8 cellular contexts compared by ENCODE assay signal in the genomic region with DNA sequence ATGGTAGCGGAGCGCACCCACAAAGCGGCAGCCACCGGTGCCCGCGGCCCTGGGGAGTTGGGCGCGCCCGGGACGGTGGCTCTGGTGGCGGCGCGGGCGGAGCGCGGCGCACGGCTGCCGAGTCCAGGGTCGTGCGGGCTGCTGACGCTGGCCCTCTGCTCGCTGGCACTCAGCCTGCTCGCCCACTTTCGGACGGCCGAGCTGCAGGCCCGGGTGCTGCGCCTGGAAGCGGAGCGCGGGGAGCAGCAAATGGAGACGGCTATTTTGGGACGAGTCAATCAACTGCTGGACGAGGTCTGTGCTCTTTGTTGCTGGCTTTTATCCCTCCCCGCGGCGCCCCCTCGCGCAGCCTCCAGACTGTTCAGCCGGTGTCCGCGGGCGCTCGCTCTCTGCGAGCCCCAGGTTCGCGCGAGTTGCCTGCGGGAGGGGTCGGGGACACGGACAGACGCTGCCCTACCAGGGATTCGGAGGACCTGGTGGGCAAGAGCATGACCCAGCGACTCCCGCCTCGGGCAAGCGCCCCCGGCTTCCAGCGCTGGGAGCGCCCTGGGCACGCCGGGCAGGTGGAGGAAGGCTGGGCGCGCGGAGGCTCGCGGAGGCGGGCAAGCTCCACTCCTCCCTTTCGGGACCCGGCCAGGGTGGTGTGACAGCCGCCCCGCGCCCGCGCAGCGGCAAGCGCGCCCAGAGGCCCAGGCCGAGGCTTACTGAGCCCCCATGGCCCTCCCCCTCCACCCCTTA. TPM values are rescaled to one million over a fixed set of nuclear protein-coding genes. Genes with fewer than 3 reads are reported as not detected.
DNase-seq lines count a peak whose midpoint lies in the region; ATAC-seq and TF ChIP-seq lines count a peak whose summit lies in the region.

No MANE protein-coding gene starts in this region.

- H3K4me1 Mint-ChIP-seq in type B pancreatic cell (ENCODE audit: unreplicated experiment), result peaks cover 51% of the 10 kb centered on the region

- DNase-seq in NCI-H1417 (lab: John Stamatoyannopoulos, UW) (peak in 2 of 3 experiments; percentile 49), NCI-H1417 treated with DMSO at 0.1 percent for 48 hours (lab: John Stamatoyannopoulos, UW) (no peak), colonic mucosa (peak; percentile 31), left lobe of liver (ENCODE audit: low spot score) (no peak), type B pancreatic cell (ENCODE audit: extremely low spot score, unreplicated experiment) (no peak), GF-D8 (lab: John Stamatoyannopoulos, UW) (no peak), foreskin melanocyte (no peak), NCI-H2171 treated with DMSO at 0.1 percent for 48 hours (lab: John Stamatoyannopoulos, UW) (no peak)

- H3K27ac ChIP-seq in colonic mucosa, result no peak overlapping the region

- peak overlapping the region; percentile 37 for H3K4me3 ChIP-seq in colonic mucosa

- peaks cover 12% of the 10 kb centered on the region for H3K4me1 ChIP-seq in colonic mucosa

- no peak for TF ChIP-seq CTCF in colonic mucosa (IDR thresholded peaks at IDR 0.05)
- peak; percentile 36 for TF ChIP-seq CTCF in type B pancreatic cell (conservative IDR thresholded peaks at IDR 0.05)

- no peaks in the 10 kb centered on the region for H3K36me3 ChIP-seq in colonic mucosa

- H3K9me3 Mint-ChIP-seq in type B pancreatic cell, result no peaks in the 10 kb centered on the region

- no peaks in the 10 kb centered on the region for H3K9me3 ChIP-seq in colonic mucosa

- peaks cover 59% of the 10 kb centered on the region for H3K27me3 Mint-ChIP-seq in type B pancreatic cell

- intact Hi-C loops in colonic mucosa (cut with DNase I), result no loop called here

- H3K4me3 Mint-ChIP-seq in type B pancreatic cell, result peak overlapping the region; percentile 91

- H3K27ac Mint-ChIP-seq in type B pancreatic cell, result no peak overlapping the region

- peak overlapping the region in 1 of 2 donors; percentile 6 for H3K9ac ChIP-seq in colonic mucosa (ENCODE audit: low read depth in 2 of 2, low read length in 2 of 2)

- peaks cover 24% of the 10 kb centered on the region for H3K27me3 ChIP-seq in colonic mucosa

- ATAC-seq in left lobe of liver, result peak; percentile 14

- no peaks in the 10 kb centered on the region for H3K36me3 Mint-ChIP-seq in type B pancreatic cell

RNA-seq across cellular contexts. Expression of a gene that starts 0.9 kb away (rescaled TPM):
- total RNA-seq in colonic mucosa, result 1 to 10 TPM; 1.0 to 1.1 TPM
- 0.48 TPM for total RNA-seq in left lobe of liver
- 0.43 and 18.6 TPM in 2 replicates for total RNA-seq in type B pancreatic cell (ENCODE audit: low replicate concordance)

Comparison
In these comparisons a context has a peak if more than half of its experiments do, and no peak if none do; other contexts are left out.
1. DNase-seq: peak in NCI-H1417 (2 of 3) and colonic mucosa (single experiment); none in NCI-H1417 treated with DMSO at 0.1 percent for 48 hours (single experiment), left lobe of liver (single experiment), type B pancreatic cell (single experiment), GF-D8 (single experiment), foreskin melanocyte (single experiment) and NCI-H2171 treated with DMSO at 0.1 percent for 48 hours (single experiment).